11 cellular contexts compared by ENCODE assay signal in genomic region chr1:167651161-167651693, GRCh38. TPM values are rescaled to one million over a fixed set of nuclear protein-coding genes. Genes with fewer than 3 reads are reported as not detected.
DNase-seq lines count a peak whose midpoint lies in the region; ATAC-seq lines count a peak whose summit lies in the region.
"Had no signal": no experiment of that assay in that cellular context is flagged by ENCODE, and none has a peak within 500 bp of the region (broad histone marks: within the 10 kb centered on the region; RNA-seq: fewer than 3 reads in every experiment).

No MANE protein-coding gene starts in this region.

- CTCF ChIA-PET in activated naive CD4-positive, alpha-beta T cell treated with anti-CD3 and anti-CD28 coated beads for 36 hours (lab: Charles Lee) = interaction anchor here (1.0 to 2.5 kb wide), 2 partner anchors 11 to 23 kb away, joined by 3 to 8 read pairs; no protein-coding TSS in a partner anchor

- peak; percentile 42 for ATAC-seq in HG03469 (IDR thresholded peaks at IDR 0.05; ENCODE audit: unreplicated experiment)

- H3K27ac Mint-ChIP-seq in activated naive CD4-positive, alpha-beta T cell treated with anti-CD3 and anti-CD28 coated beads for 36 hours = peak overlapping the region; percentile 43
- H3K27ac Mint-ChIP-seq in stimulated activated naive CD8-positive, alpha-beta T cell treated with anti-CD3 and anti-CD28 coated beads, Interleukin-15, Interleukin-2, amounts not matched to agents 100 ng/mL and 50 ng/mL, for 24 hours = peak overlapping the region; percentile 89

- peak; percentile 52 for DNase-seq in activated naive CD4-positive, alpha-beta T cell treated with anti-CD3 and anti-CD28 coated beads for 36 hours
- no peak for DNase-seq in activated naive CD4-positive, alpha-beta T cell treated with Interleukin-2 at 50 U/mL for 16 hours
- DNase-seq in cardiac septum (ENCODE audit: low spot score) = peak; percentile 35
- DNase-seq in substantia nigra (lab: John Stamatoyannopoulos, UW) = no peak
- DNase-seq in dermis blood vessel endothelial cell = no peak
- DNase-seq in NCI-H2171 treated with DMSO at 0.1 percent for 48 hours (lab: John Stamatoyannopoulos, UW) = no peak

- H3K9me3 Mint-ChIP-seq in activated naive CD4-positive, alpha-beta T cell treated with anti-CD3 and anti-CD28 coated beads for 36 hours = no peaks in the 10 kb centered on the region
- no peaks in the 10 kb centered on the region for H3K9me3 Mint-ChIP-seq in stimulated activated naive CD8-positive, alpha-beta T cell treated with anti-CD3 and anti-CD28 coated beads, Interleukin-15, Interleukin-2, amounts not matched to agents 100 ng/mL and 50 ng/mL, for 24 hours

- no peak overlapping the region for H3K27ac ChIP-seq in substantia nigra (ENCODE audit: low read depth, low read length, poor library complexity, severe bottlenecking)
- H3K27ac ChIP-seq: SJSA1 had no signal

- H3K4me1 Mint-ChIP-seq in activated naive CD4-positive, alpha-beta T cell treated with anti-CD3 and anti-CD28 coated beads for 36 hours (ENCODE audit: low read depth) = peaks cover 79% of the 10 kb centered on the region
- peaks cover 80% of the 10 kb centered on the region for H3K4me1 Mint-ChIP-seq in stimulated activated naive CD8-positive, alpha-beta T cell treated with anti-CD3 and anti-CD28 coated beads, Interleukin-15, Interleukin-2, amounts not matched to agents 100 ng/mL and 50 ng/mL, for 24 hours (ENCODE audit: low read depth)

- H3K27me3 Mint-ChIP-seq in activated naive CD4-positive, alpha-beta T cell treated with anti-CD3 and anti-CD28 coated beads for 36 hours (ENCODE audit: low read depth) = no peaks in the 10 kb centered on the region
- H3K27me3 Mint-ChIP-seq in stimulated activated naive CD8-positive, alpha-beta T cell treated with anti-CD3 and anti-CD28 coated beads, Interleukin-15, Interleukin-2, amounts not matched to agents 100 ng/mL and 50 ng/mL, for 24 hours = no peaks in the 10 kb centered on the region

- intact Hi-C loops in activated naive CD4-positive, alpha-beta T cell treated with anti-CD3 and anti-CD28 coated beads for 36 hours (cut with micrococcal nuclease) = no loop called here
- intact Hi-C loops in cardiac septum (cut with DNase I) = loop anchor here (5.0 kb wide), 1 partner anchor 36 kb away; no protein-coding TSS in a partner anchor

- peaks cover 1% of the 10 kb centered on the region for H3K36me3 Mint-ChIP-seq in activated naive CD4-positive, alpha-beta T cell treated with anti-CD3 and anti-CD28 coated beads for 36 hours (ENCODE audit: low read depth)
- peaks cover 24% of the 10 kb centered on the region for H3K36me3 Mint-ChIP-seq in stimulated activated naive CD8-positive, alpha-beta T cell treated with anti-CD3 and anti-CD28 coated beads, Interleukin-15, Interleukin-2, amounts not matched to agents 100 ng/mL and 50 ng/mL, for 24 hours (ENCODE audit: low read depth)

- no peak overlapping the region for H3K4me3 Mint-ChIP-seq in activated naive CD4-positive, alpha-beta T cell treated with anti-CD3 and anti-CD28 coated beads for 36 hours
- H3K4me3 Mint-ChIP-seq in stimulated activated naive CD8-positive, alpha-beta T cell treated with anti-CD3 and anti-CD28 coated beads, Interleukin-15, Interleukin-2, amounts not matched to agents 100 ng/mL and 50 ng/mL, for 24 hours = peak overlapping the region; percentile 36

RNA-seq across cellular contexts. Expression of gene RCSD1, which starts 21.2 kb away (rescaled TPM):
- 10 to 100 TPM; 27.3 to 27.9 TPM for total RNA-seq in activated naive CD4-positive, alpha-beta T cell treated with anti-CD3 and anti-CD28 coated beads for 36 hours
- total RNA-seq in cardiac septum (32.7 TPM), dermis blood vessel endothelial cell (49.2 and 55.7 TPM in 2 replicates)
- total RNA-seq: H4, HT1080 had no signal

Comparison
In these comparisons a context has a peak if more than half of its experiments do, and no peak if none do; other contexts are left out.
1. DNase-seq: peak in activated naive CD4-positive, alpha-beta T cell treated with anti-CD3 and anti-CD28 coated beads for 36 hours (single experiment) and cardiac septum (single experiment); none in activated naive CD4-positive, alpha-beta T cell treated with Interleukin-2 at 50 U/mL for 16 hours (single experiment), substantia nigra (0 of 49), dermis blood vessel endothelial cell (single experiment) and NCI-H2171 treated with DMSO at 0.1 percent for 48 hours (single experiment).